In genomic region chr12:98373982-98374381, GRCh38 we compare ENCODE assay signal across 14 cellular contexts.
DNase-seq lines count a peak whose midpoint lies in the region; ATAC-seq and TF ChIP-seq lines count a peak whose summit lies in the region.
"Had no signal": no experiment of that assay in that cellular context is flagged by ENCODE, and none has a peak within 500 bp of the region (broad histone marks: within the 10 kb centered on the region; RNA-seq: fewer than 3 reads in every experiment).

No MANE protein-coding gene starts in this region.

- peak; percentile 25 for TF ChIP-seq CTCF in cardiac muscle cell (IDR thresholded peaks at IDR 0.05; ENCODE audit: low read depth, low read length)
- no peak for TF ChIP-seq CTCF in heart left ventricle (IDR thresholded peaks at IDR 0.05)
- peak; percentile 52 for TF ChIP-seq CTCF in choroid plexus epithelial cell (conservative IDR thresholded peaks at IDR 0.05; ENCODE audit: low read depth, low read length)
- TF ChIP-seq CTCF in type B pancreatic cell (conservative IDR thresholded peaks at IDR 0.05): peak; percentile 56

- H3K9me3 ChIP-seq in cardiac muscle cell (ENCODE audit: low read depth) (no peaks in the 10 kb centered on the region), heart left ventricle (no peaks in the 10 kb centered on the region)
- H3K9me3 ChIP-seq: esophagus muscularis mucosa, testis had no signal

- H3K36me3 ChIP-seq in cardiac muscle cell (no peaks in the 10 kb centered on the region), heart left ventricle (no peaks in the 10 kb centered on the region)
- H3K36me3 ChIP-seq: esophagus muscularis mucosa had no signal

- H3K27ac Mint-ChIP-seq in type B pancreatic cell: no peak overlapping the region
- no peak overlapping the region for H3K27ac Mint-ChIP-seq in natural killer cell treated with Interleukin-12 subunit alpha and Interleukin-12 subunit beta and Interleukin-15 and Interleukin-18, amount 100 ng/mL, for 72 hours
- no peak overlapping the region for H3K27ac Mint-ChIP-seq in T-cell
- H3K27ac Mint-ChIP-seq: activated CD4-positive, alpha-beta T cell treated with anti-CD3 and anti-CD28 coated beads, Interleukin-2, amount 10 ng/mL, durations not matched to agents 24 days and 14 days; CD4-positive, alpha-beta T cell had no signal

- H3K9me3 Mint-ChIP-seq in type B pancreatic cell: no peaks in the 10 kb centered on the region
- H3K9me3 Mint-ChIP-seq in natural killer cell treated with Interleukin-12 subunit alpha and Interleukin-12 subunit beta and Interleukin-15 and Interleukin-18, amount 100 ng/mL, for 72 hours: no peaks in the 10 kb centered on the region
- H3K9me3 Mint-ChIP-seq in T-cell: no peaks in the 10 kb centered on the region
- H3K9me3 Mint-ChIP-seq: CD4-positive, alpha-beta T cell had no signal

- H3K27me3 Mint-ChIP-seq in type B pancreatic cell (peaks cover 24% of the 10 kb centered on the region), T-cell (peaks cover 13 to 45% of the 10 kb centered on the region in 2 donors)
- H3K27me3 Mint-ChIP-seq in natural killer cell treated with Interleukin-12 subunit alpha and Interleukin-12 subunit beta and Interleukin-15 and Interleukin-18, amount 100 ng/mL, for 72 hours: peaks cover 33 to 36% of the 10 kb centered on the region in 2 donors

- H3K36me3 Mint-ChIP-seq in type B pancreatic cell (no peaks in the 10 kb centered on the region), T-cell (no peaks in the 10 kb centered on the region)
- H3K36me3 Mint-ChIP-seq in natural killer cell treated with Interleukin-12 subunit alpha and Interleukin-12 subunit beta and Interleukin-15 and Interleukin-18, amount 100 ng/mL, for 72 hours: no peaks in the 10 kb centered on the region

- intact Hi-C loops in heart left ventricle (cut with DNase I): loop anchor here in 3 of 10 donors (10.0 kb wide), 3 partner anchors 219 to 1789 kb away; no protein-coding TSS in a partner anchor

- H3K4me3 ChIP-seq in cardiac muscle cell (no peak overlapping the region), heart left ventricle (no peak overlapping the region), choroid plexus epithelial cell (ENCODE audit: low read depth, low read length) (no peak overlapping the region)
- H3K4me3 ChIP-seq: esophagus muscularis mucosa, testis had no signal

- WGBS in heart left ventricle, 4 donors: 85 to 96% (median 90%) methylated on average over 1 of the region's 1 CpG

- peaks cover 12% of the 10 kb centered on the region for H3K4me1 Mint-ChIP-seq in type B pancreatic cell (ENCODE audit: unreplicated experiment)
- peaks cover 16 to 24% of the 10 kb centered on the region in 2 donors for H3K4me1 Mint-ChIP-seq in natural killer cell treated with Interleukin-12 subunit alpha and Interleukin-12 subunit beta and Interleukin-15 and Interleukin-18, amount 100 ng/mL, for 72 hours (ENCODE audit: low read depth in 2 of 2)
- H3K4me1 Mint-ChIP-seq in T-cell: peaks cover 13 to 17% (median 14%) of the 10 kb centered on the region in 3 donors

- DNase-seq in cardiac muscle cell (ENCODE audit: low read depth in 1 of 2, low spot score in 1 of 2): peak in 1 of 2 donors; percentile 15
- DNase-seq in heart left ventricle: no peak
- peak; percentile 30 for DNase-seq in NCI-H2081 treated with DMSO at 0.1 percent for 48 hours (lab: John Stamatoyannopoulos, UW)
- DNase-seq in choroid plexus epithelial cell (ENCODE audit: low read depth): peak; percentile 38
- no peak for DNase-seq in type B pancreatic cell (ENCODE audit: extremely low spot score, unreplicated experiment)
- DNase-seq in natural killer cell treated with Interleukin-12 subunit alpha and Interleukin-12 subunit beta and Interleukin-15 and Interleukin-18, amount 100 ng/mL, for 72 hours (ENCODE audit: low spot score): no peak
- DNase-seq in T-cell: no peak
- DNase-seq: activated CD4-positive, alpha-beta T cell treated with anti-CD3 and anti-CD28 coated beads, Interleukin-2, amount 10 ng/mL, durations not matched to agents 24 days and 14 days; CD4-positive, alpha-beta T cell; stimulated activated CD4-positive, alpha-beta T cell treated with anti-CD3 and anti-CD28 coated beads, Interleukin-1b, Interleukin-23, amount 100 ng/mL, for 48 hours; testis had no signal

- ATAC-seq in heart left ventricle (no peak), HG02759 (IDR thresholded peaks at IDR 0.05; ENCODE audit: unreplicated experiment) (no peak), T-cell (replicated peaks in 1 of 4) (no peak)
- no peak for ATAC-seq in natural killer cell treated with Interleukin-12 subunit alpha and Interleukin-12 subunit beta and Interleukin-15 and Interleukin-18, amount 100 ng/mL, for 72 hours
- ATAC-seq: Panc1 had no signal

- TF ChIP-seq POLR2A in heart left ventricle (IDR thresholded peaks at IDR 0.05): no peak

- CTCF ChIA-PET in T-cell (lab: Charles Lee): no interaction called here

- H3K27me3 ChIP-seq in cardiac muscle cell (no peaks in the 10 kb centered on the region), heart left ventricle (peaks cover 0 to 4% (median 0%) of the 10 kb centered on the region in 9 donors)
- H3K27me3 ChIP-seq: esophagus muscularis mucosa, testis had no signal

- H3K27ac ChIP-seq in cardiac muscle cell (no peak overlapping the region), heart left ventricle (no peak overlapping the region)
- H3K27ac ChIP-seq: esophagus muscularis mucosa, testis had no signal

- H3K4me3 Mint-ChIP-seq in type B pancreatic cell (no peak overlapping the region), T-cell (no peak overlapping the region)
- no peak overlapping the region for H3K4me3 Mint-ChIP-seq in natural killer cell treated with Interleukin-12 subunit alpha and Interleukin-12 subunit beta and Interleukin-15 and Interleukin-18, amount 100 ng/mL, for 72 hours
- H3K4me3 Mint-ChIP-seq: activated CD4-positive, alpha-beta T cell treated with anti-CD3 and anti-CD28 coated beads, Interleukin-2, amount 10 ng/mL, durations not matched to agents 24 days and 14 days; CD4-positive, alpha-beta T cell had no signal

- no peaks in the 10 kb centered on the region for H3K4me1 ChIP-seq in cardiac muscle cell (ENCODE audit: low read depth)
- H3K4me1 ChIP-seq in heart left ventricle: peaks cover 0 to 8% (median 0%) of the 10 kb centered on the region in 12 donors
- H3K4me1 ChIP-seq: testis had no signal

- POLR2A ChIA-PET in T-cell (lab: Charles Lee): no interaction called here

Comparison
In these comparisons a context has a peak if more than half of its experiments do, and no peak if none do; other contexts are left out.
1. CTCF ChIP-seq: peak in cardiac muscle cell (single experiment), choroid plexus epithelial cell (single experiment) and type B pancreatic cell (single experiment); none in heart left ventricle (0 of 12).
2. DNase-seq: peak in NCI-H2081 treated with DMSO at 0.1 percent for 48 hours (single experiment) and choroid plexus epithelial cell (single experiment); none in heart left ventricle (0 of 5), type B pancreatic cell (single experiment), natural killer cell treated with Interleukin-12 subunit alpha and Interleukin-12 subunit beta and Interleukin-15 and Interleukin-18, amount 100 ng/mL, for 72 hours (single experiment) and T-cell (0 of 34).